26 cellular contexts compared by ENCODE assay signal in genomic region chr22:32744560-32744959, GRCh38. TPM values are rescaled to one million over a fixed set of nuclear protein-coding genes. Genes with fewer than 3 reads are reported as not detected.
A peak's percentile ranks its signal among the peaks of the same experiment; 100 is the strongest.
DNase-seq lines count a peak whose midpoint lies in the region; ATAC-seq and TF ChIP-seq lines count a peak whose summit lies in the region.
"Had no signal": no experiment of that assay in that cellular context is flagged by ENCODE, and none has a peak within 500 bp of the region (broad histone marks: within the 10 kb centered on the region; RNA-seq: fewer than 3 reads in every experiment).

No MANE protein-coding gene starts in this region.

- no peak for TF ChIP-seq CTCF in RWPE1 (conservative IDR thresholded peaks at IDR 0.05; ENCODE audit: low read depth)
- no peak for TF ChIP-seq CTCF in suprapubic skin (IDR thresholded peaks at IDR 0.05)

- no peaks in the 10 kb centered on the region for H3K36me3 ChIP-seq in suprapubic skin
- H3K36me3 ChIP-seq: prostate gland had no signal

- WGBS in suprapubic skin: 83% methylated on average over 10 of the region's 10 CpGs

- no peaks in the 10 kb centered on the region for H3K36me3 Mint-ChIP-seq in activated T-cell treated with anti-CD3 and anti-CD28 coated beads, Interleukin-2, amount 50 U/mL, for 4 hours (ENCODE audit: insufficient read depth)
- no peaks in the 10 kb centered on the region for H3K36me3 Mint-ChIP-seq in activated T-cell treated with anti-CD3 and anti-CD28 coated beads, Interleukin-2, amount 50 U/mL, for 24 hours (ENCODE audit: low read depth)
- H3K36me3 Mint-ChIP-seq in immature natural killer cell: no peaks in the 10 kb centered on the region
- H3K36me3 Mint-ChIP-seq: activated CD4-positive, alpha-beta memory T cell treated with anti-CD3 and anti-CD28 coated beads for 36 hours; type B pancreatic cell had no signal

- H3K9me3 Mint-ChIP-seq in activated T-cell treated with anti-CD3 and anti-CD28 coated beads, Interleukin-2, amount 50 U/mL, for 4 hours: no peaks in the 10 kb centered on the region
- H3K9me3 Mint-ChIP-seq in activated T-cell treated with anti-CD3 and anti-CD28 coated beads, Interleukin-2, amount 50 U/mL, for 24 hours: no peaks in the 10 kb centered on the region
- no peaks in the 10 kb centered on the region for H3K9me3 Mint-ChIP-seq in immature natural killer cell
- H3K9me3 Mint-ChIP-seq: activated B cell treated with CpG ODN at 0.5 μM for 24 hours; activated CD4-positive, alpha-beta memory T cell treated with anti-CD3 and anti-CD28 coated beads for 36 hours; activated naive CD4-positive, alpha-beta T cell treated with anti-CD3 and anti-CD28 coated beads for 36 hours; central memory CD8-positive, alpha-beta T cell; type B pancreatic cell had no signal

- no peak for TF ChIP-seq EP300 in suprapubic skin (IDR thresholded peaks at IDR 0.05)

- CTCF ChIA-PET in RWPE1 (lab: Yijun Ruan, JAX): no interaction called here

- H3K4me1 Mint-ChIP-seq in activated T-cell treated with anti-CD3 and anti-CD28 coated beads, Interleukin-2, amount 50 U/mL, for 4 hours (ENCODE audit: low read depth): no peaks in the 10 kb centered on the region
- H3K4me1 Mint-ChIP-seq in activated T-cell treated with anti-CD3 and anti-CD28 coated beads, Interleukin-2, amount 50 U/mL, for 24 hours (ENCODE audit: low read depth): no peaks in the 10 kb centered on the region
- H3K4me1 Mint-ChIP-seq in immature natural killer cell: peaks cover 14 to 21% of the 10 kb centered on the region in 2 donors
- H3K4me1 Mint-ChIP-seq: activated B cell treated with CpG ODN at 0.5 μM for 24 hours; central memory CD8-positive, alpha-beta T cell had no signal

- H3K27ac Mint-ChIP-seq in activated T-cell treated with anti-CD3 and anti-CD28 coated beads, Interleukin-2, amount 50 U/mL, for 24 hours: no peak overlapping the region
- peak overlapping the region in 4 of 6 donors; percentile 21 to 78 (median 48) for H3K27ac Mint-ChIP-seq in immature natural killer cell
- H3K27ac Mint-ChIP-seq: activated B cell treated with CpG ODN at 0.5 μM for 24 hours; activated CD4-positive, alpha-beta memory T cell treated with anti-CD3 and anti-CD28 coated beads for 36 hours; activated naive CD4-positive, alpha-beta T cell treated with anti-CD3 and anti-CD28 coated beads for 36 hours had no signal

- no peaks in the 10 kb centered on the region for H3K9me3 ChIP-seq in suprapubic skin
- H3K9me3 ChIP-seq: prostate gland had no signal

- H3K27ac ChIP-seq in RWPE1 (peak overlapping the region; percentile 93), suprapubic skin (peak overlapping the region; percentile 82)
- H3K27ac ChIP-seq: prostate gland, SK-N-MC had no signal

- peak overlapping the region; percentile 20 for H3K4me3 Mint-ChIP-seq in activated T-cell treated with anti-CD3 and anti-CD28 coated beads, Interleukin-2, amount 50 U/mL, for 4 hours
- no peak overlapping the region for H3K4me3 Mint-ChIP-seq in activated T-cell treated with anti-CD3 and anti-CD28 coated beads, Interleukin-2, amount 50 U/mL, for 24 hours
- H3K4me3 Mint-ChIP-seq in immature natural killer cell: peak overlapping the region; percentile 60 to 84 (median 70)
- H3K4me3 Mint-ChIP-seq: activated B cell treated with CpG ODN at 0.5 μM for 24 hours; activated CD4-positive, alpha-beta memory T cell treated with anti-CD3 and anti-CD28 coated beads for 36 hours; activated naive CD4-positive, alpha-beta T cell treated with anti-CD3 and anti-CD28 coated beads for 36 hours; central memory CD8-positive, alpha-beta T cell had no signal

- POLR2A ChIA-PET in RWPE1 (lab: Yijun Ruan, JAX; ENCODE audit: low non-redundant PET): no interaction called here

- ATAC-seq in activated T-cell treated with anti-CD3 and anti-CD28 coated beads, Interleukin-2, amount 50 U/mL, for 4 hours: no peak
- no peak for ATAC-seq in GM21825 (IDR thresholded peaks at IDR 0.05; ENCODE audit: unreplicated experiment)
- ATAC-seq: stimulated activated naive CD8-positive, alpha-beta T cell treated with anti-CD3 and anti-CD28 coated beads, Interleukin-15, Interleukin-2, amounts not matched to agents 100 U/mL and 50 U/mL, for 24 hours had no signal

- no peak overlapping the region for H3K4me3 ChIP-seq in suprapubic skin
- H3K4me3 ChIP-seq: prostate gland, SK-N-MC had no signal

- no peaks in the 10 kb centered on the region for H3K27me3 ChIP-seq in suprapubic skin

- H3K27me3 Mint-ChIP-seq in activated T-cell treated with anti-CD3 and anti-CD28 coated beads, Interleukin-2, amount 50 U/mL, for 4 hours (ENCODE audit: low read depth): peaks cover 34% of the 10 kb centered on the region
- peaks cover 38% of the 10 kb centered on the region for H3K27me3 Mint-ChIP-seq in activated T-cell treated with anti-CD3 and anti-CD28 coated beads, Interleukin-2, amount 50 U/mL, for 24 hours
- H3K27me3 Mint-ChIP-seq in immature natural killer cell (ENCODE audit: low read depth in 3 of 3): peaks cover 0 to 7% (median 3%) of the 10 kb centered on the region in 3 donors

- TF ChIP-seq POLR2A in suprapubic skin (IDR thresholded peaks at IDR 0.05): no peak

- peaks cover 28% of the 10 kb centered on the region for H3K4me1 ChIP-seq in suprapubic skin
- H3K4me1 ChIP-seq: prostate gland had no signal

- no peak for DNase-seq in activated T-cell treated with anti-CD3 and anti-CD28 coated beads, Interleukin-2, amount 50 U/mL, for 4 hours
- no peak for DNase-seq in activated T-cell treated with anti-CD3 and anti-CD28 coated beads, Interleukin-2, amount 50 U/mL, for 24 hours
- no peak for DNase-seq in RWPE1 (ENCODE audit: low spot score)
- DNase-seq in immature natural killer cell: peak; percentile 8 to 19 (median 17)
- no peak for DNase-seq in suprapubic skin (ENCODE audit: low spot score in 2 of 2)
- DNase-seq in NCI-H187 treated with DMSO at 0.1 percent for 48 hours (lab: John Stamatoyannopoulos, UW): no peak
- no peak for DNase-seq in LoVo (ENCODE audit: low spot score)
- DNase-seq: 8988T; activated B cell treated with CpG ODN at 0.5 μM for 24 hours; activated CD4-positive, alpha-beta memory T cell treated with anti-CD3 and anti-CD28 coated beads for 36 hours; activated naive CD4-positive, alpha-beta T cell treated with anti-CD3 and anti-CD28 coated beads for 36 hours; activated T-cell treated with anti-CD3 and anti-CD28 coated beads, Interleukin-2, amount 50 U/mL, for 1 hour; AML-193; aorta; KBM-7; NCI-H1092; NCI-H2029 treated with DMSO at 0.1 percent for 48 hours; NCI-H446; small intestine; stimulated activated CD4-positive, alpha-beta T cell treated with anti-CD3 and anti-CD28 coated beads, Interleukin-2, amount 100 ng/mL, for 48 hours; stimulated activated naive CD8-positive, alpha-beta T cell treated with anti-CD3 and anti-CD28 coated beads, Interleukin-15, Interleukin-2, amounts not matched to agents 100 U/mL and 50 U/mL, for 24 hours had no signal

RNA-seq across cellular contexts. Expression of gene TIMP3, which starts 56.9 kb away (rescaled TPM):
- total RNA-seq in activated T-cell treated with anti-CD3 and anti-CD28 coated beads, Interleukin-2, amount 50 U/mL, for 4 hours: 1 to 10 TPM; 1.1 to 2.3 (median 1.5) TPM
- not detected for polyA plus RNA-seq in immature natural killer cell
- 100 to 1,000 TPM; 148 to 295 (median 170) TPM for total RNA-seq in suprapubic skin
- total RNA-seq: activated B cell treated with CpG ODN at 0.5 μM for 24 hours; activated CD4-positive, alpha-beta memory T cell treated with anti-CD3 and anti-CD28 coated beads for 36 hours; activated naive CD4-positive, alpha-beta T cell treated with anti-CD3 and anti-CD28 coated beads for 36 hours had no signal

Comparison
In these comparisons a context has a peak if more than half of its experiments do, and no peak if none do; other contexts are left out.
1. DNase-seq: peak in immature natural killer cell (3 of 3); none in activated T-cell treated with anti-CD3 and anti-CD28 coated beads, Interleukin-2, amount 50 U/mL, for 4 hours (single experiment), activated T-cell treated with anti-CD3 and anti-CD28 coated beads, Interleukin-2, amount 50 U/mL, for 24 hours (single experiment), RWPE1 (single experiment), suprapubic skin (0 of 2), NCI-H187 treated with DMSO at 0.1 percent for 48 hours (single experiment) and LoVo (single experiment).
2. RNA of gene TIMP3, which starts 56.9 kb away (total RNA-seq): 148 to 295 TPM in suprapubic skin; 1.1 to 2.3 TPM in activated T-cell treated with anti-CD3 and anti-CD28 coated beads, Interleukin-2, amount 50 U/mL, for 4 hours; every median in the first group is over 10 times any median in the second.